20 cellular contexts compared by ENCODE assay signal in the genomic region with DNA sequence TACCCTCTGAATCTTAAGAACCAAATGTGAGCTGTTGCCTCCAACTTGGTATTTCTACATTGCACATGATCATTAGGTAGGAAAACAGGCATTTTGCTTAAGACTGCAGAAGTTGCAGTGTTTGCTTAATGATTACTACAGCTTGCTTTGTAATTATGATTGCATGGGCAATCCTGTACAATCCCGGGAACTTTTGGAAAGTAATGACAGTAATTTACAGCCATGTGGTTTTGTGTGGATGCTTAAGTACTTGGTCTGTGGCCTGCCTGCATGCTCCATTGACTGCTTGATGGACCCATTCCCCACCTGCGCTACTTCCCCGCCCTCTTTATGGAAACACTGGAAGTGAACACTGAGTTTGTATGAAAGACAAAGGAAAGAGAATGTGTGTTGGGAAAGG.
A peak's percentile ranks its signal among the peaks of the same experiment; 100 is the strongest.
DNase-seq lines count a peak whose midpoint lies in the region; ATAC-seq and TF ChIP-seq lines count a peak whose summit lies in the region.
"Had no signal": no experiment of that assay in that cellular context is flagged by ENCODE, and none has a peak within 500 bp of the region (broad histone marks: within the 10 kb centered on the region; RNA-seq: fewer than 3 reads in every experiment).

No MANE protein-coding gene starts in this region.

- H3K36me3 ChIP-seq in smooth muscle cell (ENCODE audit: low read depth), result no peaks in the 10 kb centered on the region
- no peaks in the 10 kb centered on the region for H3K36me3 ChIP-seq in suprapubic skin
- H3K36me3 ChIP-seq: ascending aorta, colonic mucosa, lower lobe of right lung, SJCRH30, tibial artery had no signal

- TF ChIP-seq EP300 in suprapubic skin (IDR thresholded peaks at IDR 0.05), result no peak

- no peaks in the 10 kb centered on the region for H4K20me1 ChIP-seq in smooth muscle cell (ENCODE audit: low read depth)

- no peak for ATAC-seq in foreskin keratinocyte
- ATAC-seq: lower lobe of right lung had no signal

- TF ChIP-seq POLR2A in suprapubic skin (IDR thresholded peaks at IDR 0.05), result no peak

- TF ChIP-seq CTCF in smooth muscle cell (IDR thresholded peaks at IDR 0.05; ENCODE audit: borderline replicate concordance, insufficient read depth, poor library complexity, severe bottlenecking) (no peak), suprapubic skin (IDR thresholded peaks at IDR 0.05) (no peak), foreskin keratinocyte (conservative IDR thresholded peaks at IDR 0.05) (no peak)

- H3K4me3 ChIP-seq in smooth muscle cell (no peak overlapping the region), suprapubic skin (no peak overlapping the region)
- H3K4me3 ChIP-seq: ascending aorta, colonic mucosa, lower lobe of right lung, SJCRH30, skin epidermis, tibial artery had no signal

- 48% methylated on average over 3 of the region's 3 CpGs for WGBS in smooth muscle cell (ENCODE audit: low lambda C conversion rate)
- 72% methylated on average over 3 of the region's 3 CpGs for WGBS in suprapubic skin

- peak overlapping the region; percentile 94 for H3K27ac ChIP-seq in smooth muscle cell (ENCODE audit: low read depth)
- H3K27ac ChIP-seq in suprapubic skin, result no peak overlapping the region
- H3K27ac ChIP-seq in foreskin keratinocyte, result no peak overlapping the region
- H3K27ac ChIP-seq: ascending aorta, C4-2B, colonic mucosa, lower lobe of right lung, SJCRH30, skin epidermis, tibial artery had no signal

- H3K9ac ChIP-seq in smooth muscle cell (ENCODE audit: low read depth), result no peak overlapping the region

- no peaks in the 10 kb centered on the region for H3K79me2 ChIP-seq in smooth muscle cell (ENCODE audit: low read depth)

- H3K27me3 ChIP-seq in smooth muscle cell (ENCODE audit: low read depth), result no peaks in the 10 kb centered on the region
- H3K27me3 ChIP-seq in suprapubic skin, result no peaks in the 10 kb centered on the region
- no peaks in the 10 kb centered on the region for H3K27me3 ChIP-seq in foreskin keratinocyte
- H3K27me3 ChIP-seq: ascending aorta, colonic mucosa, SJCRH30, tibial artery had no signal

- no peaks in the 10 kb centered on the region for H3K9me3 ChIP-seq in smooth muscle cell (replicated peaks; ENCODE audit: low read depth)
- no peaks in the 10 kb centered on the region for H3K9me3 ChIP-seq in suprapubic skin
- H3K9me3 ChIP-seq: ascending aorta, colonic mucosa, lower lobe of right lung, SJCRH30, tibial artery had no signal

- H3F3A ChIP-seq in smooth muscle cell (ENCODE audit: low read depth), result peaks cover 3% of the 10 kb centered on the region

- peaks cover 21% of the 10 kb centered on the region for H3K4me1 ChIP-seq in smooth muscle cell (ENCODE audit: low read depth)
- H3K4me1 ChIP-seq in suprapubic skin, result no peaks in the 10 kb centered on the region
- H3K4me1 ChIP-seq in foreskin keratinocyte, result no peaks in the 10 kb centered on the region
- H3K4me1 ChIP-seq: ascending aorta, colonic mucosa, lower lobe of right lung, SJCRH30, tibial artery had no signal

- H3K4me2 ChIP-seq in smooth muscle cell, result peak overlapping the region; percentile 81

- DNase-seq in HK-2 (ENCODE audit: unreplicated experiment), result peak; percentile 41
- peak; percentile 67 for DNase-seq in NCI-H2107 treated with DMSO at 0.1 percent for 48 hours (lab: John Stamatoyannopoulos, UW; ENCODE audit: unreplicated experiment)
- peak; percentile 29 to 47 for DNase-seq in SHP77 (lab: John Stamatoyannopoulos, UW)
- DNase-seq in smooth muscle cell (lab: John Stamatoyannopoulos, UW; ENCODE audit: unreplicated experiment), result no peak
- DNase-seq in suprapubic skin (ENCODE audit: low spot score in 2 of 2), result no peak
- DNase-seq in activated CD4-positive, alpha-beta T cell treated with anti-CD3 and anti-CD28 coated beads for 1 hour, result no peak
- no peak for DNase-seq in foreskin keratinocyte
- DNase-seq: activated CD4-positive, alpha-beta T cell treated with anti-CD3 and anti-CD28 coated beads for 4 hours; activated CD8-positive, alpha-beta memory T cell treated with anti-CD3 and anti-CD28 coated beads, Interleukin-2, amount 50 U/mL, for 48 hours; activated naive CD4-positive, alpha-beta T cell; colonic mucosa; foreskin melanocyte; lower lobe of right lung; NCI-H1694 treated with DMSO at 0.1 percent for 48 hours; SJCRH30; T1000; tibial artery had no signal

- no peak overlapping the region for H2AFZ ChIP-seq in smooth muscle cell (ENCODE audit: low read depth)

Comparison
In these comparisons a context has a peak if more than half of its experiments do, and no peak if none do; other contexts are left out.
1. DNase-seq: peak in HK-2 (single experiment), NCI-H2107 treated with DMSO at 0.1 percent for 48 hours (single experiment) and SHP77 (2 of 2); none in smooth muscle cell (single experiment), suprapubic skin (0 of 2), activated CD4-positive, alpha-beta T cell treated with anti-CD3 and anti-CD28 coated beads for 1 hour (single experiment) and foreskin keratinocyte (0 of 2).